In the genomic region with DNA sequence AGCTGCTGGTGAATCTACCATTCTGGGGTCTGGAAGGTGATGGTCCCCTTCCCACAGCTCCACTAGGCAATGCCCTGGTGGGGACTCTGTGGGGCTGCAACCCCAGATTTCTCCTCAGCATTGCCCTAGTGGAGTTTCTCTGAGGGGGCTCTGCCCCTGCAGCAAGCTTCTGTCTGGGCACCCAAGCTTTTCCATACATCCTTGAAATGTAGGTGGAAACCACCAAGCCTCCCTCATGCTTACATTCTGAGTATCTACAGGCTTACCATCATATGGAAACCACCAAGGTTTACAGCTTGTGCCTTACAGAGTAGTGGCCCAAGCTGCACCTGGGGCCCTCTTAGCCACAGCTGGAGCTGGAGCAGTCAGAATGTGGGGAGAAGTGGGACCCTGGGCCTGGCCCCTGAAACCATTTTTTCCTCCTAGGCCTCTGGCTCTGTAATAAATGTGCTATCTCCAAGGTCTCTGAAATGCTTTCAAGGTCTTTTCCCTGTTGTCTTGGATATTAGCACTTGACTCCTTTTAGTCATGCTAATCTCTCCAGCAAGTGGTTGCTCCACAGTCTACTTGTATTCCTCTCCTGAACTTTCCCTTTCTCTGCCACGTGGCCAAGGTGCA, we compare ENCODE assay signal across 15 cellular contexts. TPM values are rescaled to one million over a fixed set of nuclear protein-coding genes. Genes with fewer than 3 reads are reported as not detected.
DNase-seq lines count a peak whose midpoint lies in the region; ATAC-seq and TF ChIP-seq lines count a peak whose summit lies in the region.
"Had no signal": no experiment of that assay in that cellular context is flagged by ENCODE, and none has a peak within 500 bp of the region (broad histone marks: within the 10 kb centered on the region; RNA-seq: fewer than 3 reads in every experiment).

No MANE protein-coding gene starts in this region.

- TF ChIP-seq CTCF in HEK293 (tag by site-specific recombination; IDR thresholded peaks at IDR 0.05) = no peak

- no peaks in the 10 kb centered on the region for H3K9me3 ChIP-seq in HEK293 (ENCODE audit: control insufficient read depth, insufficient read depth, low read depth, low read length)
- H3K9me3 ChIP-seq in Karpas-422 (ENCODE audit: low read length) = no peaks in the 10 kb centered on the region
- H3K9me3 ChIP-seq: Caco-2 had no signal

- no peaks in the 10 kb centered on the region for H3K27me3 ChIP-seq in Karpas-422 (ENCODE audit: low read length)

- peak; percentile 12 for DNase-seq in activated CD8-positive, alpha-beta memory T cell treated with anti-CD3 and anti-CD28 coated beads, Interleukin-2, amount 50 U/mL, for 48 hours
- DNase-seq in activated CD8-positive, alpha-beta memory T cell treated with anti-CD3 and anti-CD28 coated beads for 24 hours = no peak
- DNase-seq in posterior vena cava (ENCODE audit: low spot score) (peak; percentile 45), Karpas-422 (no peak)
- DNase-seq: Caco-2; CD4-positive, CD25-positive, alpha-beta regulatory T cell; CD8-positive, alpha-beta T cell; DMS153; DND-41; GOT3 had no signal

- no peaks in the 10 kb centered on the region for H4K20me1 ChIP-seq in Karpas-422 (ENCODE audit: insufficient read depth, low read depth, low read length)

- intact Hi-C loops in posterior vena cava (cut with DNase I) = no loop called here

- H2AFZ ChIP-seq in Karpas-422 (ENCODE audit: low read length) = no peak overlapping the region

- no peaks in the 10 kb centered on the region for H3K79me2 ChIP-seq in Karpas-422 (ENCODE audit: low read length)

- H3K4me3 ChIP-seq in HEK293 (ENCODE audit: low read depth, low read length) (no peak overlapping the region), Karpas-422 (ENCODE audit: low read length) (no peak overlapping the region)
- H3K4me3 ChIP-seq: HAP-1 had no signal

- no peak overlapping the region for H3K4me2 ChIP-seq in Karpas-422 (ENCODE audit: low read depth, low read length, poor library complexity, severe bottlenecking)

- H3K4me1 ChIP-seq in HEK293 (ENCODE audit: control insufficient read depth, insufficient read depth, low read length) (no peaks in the 10 kb centered on the region), Karpas-422 (ENCODE audit: low read length) (no peaks in the 10 kb centered on the region)
- H3K4me1 ChIP-seq: Caco-2, HAP-1 had no signal

- no peak overlapping the region for H3K9ac ChIP-seq in Karpas-422 (ENCODE audit: low read length)

- H3K27ac ChIP-seq in HEK293 (ENCODE audit: extremely low read depth, low read depth, low read length) (no peak overlapping the region), Karpas-422 (ENCODE audit: low read length) (no peak overlapping the region)
- H3K27ac ChIP-seq: 22Rv1, C4-2B had no signal

- CTCF ChIA-PET in HEK293 (lab: Yijun Ruan, JAX) = interaction anchor here (0.5 to 2.9 kb wide), 9 partner anchors 12 to 1006 kb away, joined by 3 to 12 read pairs (median 4); no protein-coding TSS in a partner anchor

- no peak for ATAC-seq in HG03159 (IDR thresholded peaks at IDR 0.05; ENCODE audit: unreplicated experiment)
- ATAC-seq: CD8-positive, alpha-beta T cell had no signal

- no peaks in the 10 kb centered on the region for H3K9me2 ChIP-seq in Karpas-422 (replicated peaks; ENCODE audit: insufficient read depth, low read length)

- H3K36me3 ChIP-seq in HEK293 (ENCODE audit: control insufficient read depth in 2 of 2, insufficient read depth in 1 of 2, low read length in 2 of 2) (no peaks in the 10 kb centered on the region), Karpas-422 (ENCODE audit: insufficient read depth, low read length) (no peaks in the 10 kb centered on the region)
- H3K36me3 ChIP-seq: HAP-1 had no signal

- POLR2A ChIA-PET in HEK293 (lab: Yijun Ruan, JAX) = no interaction called here

TF ChIP-seq in HEK293, 187 proteins besides CTCF, POLR2A, EP300 and RAD21:
- TF ChIP-seq TRIM28 (IDR thresholded peaks at IDR 0.05; ENCODE audit: borderline replicate concordance, low read length) = peak; percentile 75; the same call in 1 of the 2 replicates
- peak; percentile 39 for TF ChIP-seq SETDB1 (IDR thresholded peaks at IDR 0.05; ENCODE audit: insufficient read length, low read length)
- TF ChIP-seq, protein P1, sequence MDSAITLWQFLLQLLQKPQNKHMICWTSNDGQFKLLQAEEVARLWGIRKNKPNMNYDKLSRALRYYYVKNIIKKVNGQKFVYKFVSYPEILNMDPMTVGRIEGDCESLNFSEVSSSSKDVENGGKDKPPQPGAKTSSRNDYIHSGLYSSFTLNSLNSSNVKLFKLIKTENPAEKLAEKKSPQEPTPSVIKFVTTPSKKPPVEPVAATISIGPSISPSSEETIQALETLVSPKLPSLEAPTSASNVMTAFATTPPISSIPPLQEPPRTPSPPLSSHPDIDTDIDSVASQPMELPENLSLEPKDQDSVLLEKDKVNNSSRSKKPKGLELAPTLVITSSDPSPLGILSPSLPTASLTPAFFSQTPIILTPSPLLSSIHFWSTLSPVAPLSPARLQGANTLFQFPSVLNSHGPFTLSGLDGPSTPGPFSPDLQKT (IDR thresholded peaks at IDR 0.05; ENCODE audit: borderline replicate concordance, low read depth, low read length) = no peak
- TF ChIP-seq ZNF585B (tag by site-specific recombination; IDR thresholded peaks at IDR 0.05) = peak; percentile 92

RNA-seq across cellular contexts. Expression of a gene that starts 19.6 kb away (rescaled TPM):
- under 1 TPM in 1 of 2 donors, not detected in 1; 0.23 TPM for total RNA-seq in posterior vena cava
- 0.22 TPM in 1 of 2 replicates, not detected in the other for total RNA-seq in Karpas-422 (2014; rRNA removed; shearing (Covaris generic); ENCODE audit: low replicate concordance)
- total RNA-seq: CD4-positive, CD25-positive, alpha-beta regulatory T cell; CD8-positive, alpha-beta T cell had no signal

RNA-seq across cellular contexts. Expression of a gene that starts 41.3 kb away (rescaled TPM):
- total RNA-seq in posterior vena cava = 10 to 100 TPM; 56.3 to 80.3 TPM
- 1.0 and 1.6 TPM in 2 replicates for total RNA-seq in Karpas-422 (2014; rRNA removed; shearing (Covaris generic); ENCODE audit: low replicate concordance)

RNA-seq across cellular contexts. Expression of a gene that starts 45.6 kb away (rescaled TPM):
- under 1 TPM in 1 of 2 donors, not detected in 1; 0.19 TPM for total RNA-seq in posterior vena cava
- not detected in 2 replicates for total RNA-seq in Karpas-422 (2014; rRNA removed; shearing (Covaris generic); ENCODE audit: low replicate concordance)
- total RNA-seq: CD4-positive, CD25-positive, alpha-beta regulatory T cell had no signal

Comparison
In these comparisons a context has a peak if more than half of its experiments do, and no peak if none do; other contexts are left out.
1. DNase-seq: peak in activated CD8-positive, alpha-beta memory T cell treated with anti-CD3 and anti-CD28 coated beads, Interleukin-2, amount 50 U/mL, for 48 hours (single experiment) and posterior vena cava (single experiment); none in activated CD8-positive, alpha-beta memory T cell treated with anti-CD3 and anti-CD28 coated beads for 24 hours (single experiment) and Karpas-422 (single experiment).
2. RNA of a gene that starts 41.3 kb away (total RNA-seq): 56.3 to 80.3 TPM in posterior vena cava; 1.0 to 1.6 TPM in Karpas-422; every median in the first group is over 10 times any median in the second.